In genomic region chr15:39788800-39789565, GRCh38 we compare ENCODE assay signal across 20 cellular contexts. TPM values are rescaled to one million over a fixed set of nuclear protein-coding genes. Genes with fewer than 3 reads are reported as not detected.
A peak's percentile ranks its signal among the peaks of the same experiment; 100 is the strongest.
DNase-seq lines count a peak whose midpoint lies in the region; ATAC-seq and TF ChIP-seq lines count a peak whose summit lies in the region.
"Had no signal": no experiment of that assay in that cellular context is flagged by ENCODE, and none has a peak within 500 bp of the region (broad histone marks: within the 10 kb centered on the region; RNA-seq: fewer than 3 reads in every experiment).

No MANE protein-coding gene starts in this region.

- CTCF ChIA-PET in naive thymus-derived CD4-positive, alpha-beta T cell (lab: Charles Lee): interaction anchor here (0.7 kb wide), 1 partner anchor 1225 kb away, joined by 3 read pairs; no protein-coding TSS in a partner anchor

- H3K4me3 Mint-ChIP-seq in naive thymus-derived CD4-positive, alpha-beta T cell: no peak overlapping the region
- H3K4me3 Mint-ChIP-seq: activated naive CD8-positive, alpha-beta T cell treated with anti-CD3 and anti-CD28 coated beads, Interleukin-2, amount 10 ng/mL, durations not matched to agents 7 days and 5 days; CD14-positive monocyte; immature natural killer cell; mesothelial cell of epicardium; T-helper 1 cell treated with Interleukin-12 subunit alpha and Interleukin-12 subunit beta and Interleukin-4 antibody, amounts not matched to agents 30 μg/mL and 1 μg/mL, for 36 hours had no signal

- peak overlapping the region; percentile 6; the same call in 1 of the 2 replicates for H2AFZ ChIP-seq in KMS-11 (ENCODE audit: low read depth)

- H3K9ac ChIP-seq in KMS-11: no peak overlapping the region

- H3K27ac ChIP-seq in KMS-11: peak overlapping the region; percentile 45
- H3K27ac ChIP-seq in brain microvascular endothelial cell: peak overlapping the region; percentile 15
- no peak overlapping the region for H3K27ac ChIP-seq in naive thymus-derived CD4-positive, alpha-beta T cell (ENCODE audit: low read depth, low read length)
- H3K27ac ChIP-seq: right atrium auricular region, RWPE1 had no signal

- H3K36me3 ChIP-seq in KMS-11 (ENCODE audit: insufficient read depth): no peaks in the 10 kb centered on the region
- H3K36me3 ChIP-seq in brain microvascular endothelial cell (replicated peaks): no peaks in the 10 kb centered on the region
- H3K36me3 ChIP-seq in naive thymus-derived CD4-positive, alpha-beta T cell (ENCODE audit: control insufficient read depth in 2 of 3, insufficient read depth in 3 of 3, low read length in 3 of 3): no peaks in the 10 kb centered on the region
- H3K36me3 ChIP-seq: right atrium auricular region had no signal

- peak overlapping the region; percentile 62 for H3K4me2 ChIP-seq in KMS-11

- POLR2A ChIA-PET in naive thymus-derived CD4-positive, alpha-beta T cell (lab: Charles Lee): interaction anchor here (1.3 kb wide), 1 partner anchor 485 kb away, joined by 3 read pairs; no protein-coding TSS in a partner anchor

- H4K20me1 ChIP-seq in KMS-11 (ENCODE audit: insufficient read depth): no peaks in the 10 kb centered on the region

- no peaks in the 10 kb centered on the region for H3K9me3 ChIP-seq in naive thymus-derived CD4-positive, alpha-beta T cell (ENCODE audit: control insufficient read depth in 2 of 3, low read length in 3 of 3)
- H3K9me3 ChIP-seq: right atrium auricular region had no signal

- H3K27me3 ChIP-seq in KMS-11 (ENCODE audit: insufficient read depth, low read depth) (no peaks in the 10 kb centered on the region), brain microvascular endothelial cell (replicated peaks) (no peaks in the 10 kb centered on the region)
- H3K27me3 ChIP-seq in naive thymus-derived CD4-positive, alpha-beta T cell (ENCODE audit: control insufficient read depth in 2 of 2, insufficient read depth in 2 of 2, low read length in 2 of 2): no peaks in the 10 kb centered on the region
- H3K27me3 ChIP-seq: right atrium auricular region had no signal

- peaks cover 49% of the 10 kb centered on the region for H3K4me1 ChIP-seq in KMS-11 (ENCODE audit: low read depth, poor library complexity, severe bottlenecking)
- peaks cover 2 to 3% of the 10 kb centered on the region in 2 donors for H3K4me1 ChIP-seq in naive thymus-derived CD4-positive, alpha-beta T cell (ENCODE audit: control insufficient read depth in 2 of 2, insufficient read depth in 2 of 2, low read length in 2 of 2)

- no peaks in the 10 kb centered on the region for H3K9me3 Mint-ChIP-seq in naive thymus-derived CD4-positive, alpha-beta T cell
- H3K9me3 Mint-ChIP-seq: activated naive CD8-positive, alpha-beta T cell treated with anti-CD3 and anti-CD28 coated beads, Interleukin-2, amount 10 ng/mL, durations not matched to agents 7 days and 5 days; immature natural killer cell; mesothelial cell of epicardium; T-helper 1 cell treated with Interleukin-12 subunit alpha and Interleukin-12 subunit beta and Interleukin-4 antibody, amounts not matched to agents 30 μg/mL and 1 μg/mL, for 36 hours had no signal

- peak; percentile 38 for ATAC-seq in naive thymus-derived CD4-positive, alpha-beta T cell

- in situ Hi-C loops in brain microvascular endothelial cell (cut with HindIII; ENCODE audit: low pct_ligation_motif_present, low sequenced_read_pairs): no loop called here

- H3K4me3 ChIP-seq in KMS-11 (IDR thresholded peaks at IDR 0.05; ENCODE audit: insufficient read depth, low read depth, low read length) (no peak overlapping the region), brain microvascular endothelial cell (ENCODE audit: low read depth, low read length) (no peak overlapping the region)
- no peak overlapping the region for H3K4me3 ChIP-seq in naive thymus-derived CD4-positive, alpha-beta T cell (ENCODE audit: low read length)
- H3K4me3 ChIP-seq: right atrium auricular region had no signal

- H3K27me3 Mint-ChIP-seq in naive thymus-derived CD4-positive, alpha-beta T cell: peaks cover 0 to 13% (median 3%) of the 10 kb centered on the region in 5 donors

- peak overlapping the region in 3 of 9 donors; percentile 1 to 67 (median 38) for H3K27ac Mint-ChIP-seq in naive thymus-derived CD4-positive, alpha-beta T cell
- H3K27ac Mint-ChIP-seq: activated naive CD8-positive, alpha-beta T cell treated with anti-CD3 and anti-CD28 coated beads, Interleukin-2, amount 10 ng/mL, durations not matched to agents 7 days and 5 days; CD14-positive monocyte; mesothelial cell of epicardium; T-helper 1 cell treated with Interleukin-12 subunit alpha and Interleukin-12 subunit beta and Interleukin-4 antibody, amounts not matched to agents 30 μg/mL and 1 μg/mL, for 36 hours had no signal

- intact Hi-C loops in naive thymus-derived CD4-positive, alpha-beta T cell (cut with micrococcal nuclease): loop anchor here in 1 of 2 donors (5.0 to 10.0 kb wide), 2 partner anchors 318 to 806 kb away; partner anchors contain the start of genes BMF and KNL1

- H3K4me1 Mint-ChIP-seq in naive thymus-derived CD4-positive, alpha-beta T cell: peaks cover 14 to 37% (median 28%) of the 10 kb centered on the region in 7 donors

- TF ChIP-seq CTCF in KMS-11 (conservative IDR thresholded peaks at IDR 0.05; ENCODE audit: low read depth, low read length) (no peak), brain microvascular endothelial cell (IDR thresholded peaks at IDR 0.05; ENCODE audit: low read depth, low read length, missing control alignments) (no peak)

- H3K79me2 ChIP-seq in KMS-11 (ENCODE audit: insufficient read depth, low read depth): peaks cover 5% of the 10 kb centered on the region; the same call in 1 of the 2 replicates

- DNase-seq in EL: peak; percentile 69
- no peak for DNase-seq in brain microvascular endothelial cell
- DNase-seq in naive thymus-derived CD4-positive, alpha-beta T cell: no peak
- no peak for DNase-seq in HuH-7 (ENCODE audit: low spot score)
- no peak for DNase-seq in AML-193 (lab: John Stamatoyannopoulos, UW)
- DNase-seq in effector CD8-positive, alpha-beta T cell (lab: John Stamatoyannopoulos, UW): no peak
- DNase-seq: activated CD4-positive, CD25-positive, alpha-beta regulatory T cell treated with anti-CD3 and anti-CD28 coated beads, Interleukin-2, amount 50 U/mL, for 72 hours; activated naive CD8-positive, alpha-beta T cell treated with anti-CD3 and anti-CD28 coated beads, Interleukin-2, amount 10 ng/mL, durations not matched to agents 7 days and 5 days; central memory CD4-positive, alpha-beta T cell; DMS79 treated with DMSO at 0.1 percent for 48 hours; immature natural killer cell; NCI-H1048; NCI-H2171; stimulated activated CD4-positive, alpha-beta T cell treated with anti-CD3 and anti-CD28 coated beads, Interleukin-2, amount 100 ng/mL, for 24 hours had no signal

- peaks cover 0 to 2% (median 0%) of the 10 kb centered on the region in 5 donors for H3K36me3 Mint-ChIP-seq in naive thymus-derived CD4-positive, alpha-beta T cell
- H3K36me3 Mint-ChIP-seq: immature natural killer cell, mesothelial cell of epicardium had no signal

RNA-seq across cellular contexts. Expression of gene FSIP1, which starts 6.3 kb away (rescaled TPM):
- under 1 TPM in 4 of 5 experiments, not detected in 1; 0.14 to 0.51 (median 0.35) TPM for total RNA-seq in naive thymus-derived CD4-positive, alpha-beta T cell
- under 1 TPM; 0.24 to 0.27 TPM for polyA plus RNA-seq in naive thymus-derived CD4-positive, alpha-beta T cell
